In the genomic region with DNA sequence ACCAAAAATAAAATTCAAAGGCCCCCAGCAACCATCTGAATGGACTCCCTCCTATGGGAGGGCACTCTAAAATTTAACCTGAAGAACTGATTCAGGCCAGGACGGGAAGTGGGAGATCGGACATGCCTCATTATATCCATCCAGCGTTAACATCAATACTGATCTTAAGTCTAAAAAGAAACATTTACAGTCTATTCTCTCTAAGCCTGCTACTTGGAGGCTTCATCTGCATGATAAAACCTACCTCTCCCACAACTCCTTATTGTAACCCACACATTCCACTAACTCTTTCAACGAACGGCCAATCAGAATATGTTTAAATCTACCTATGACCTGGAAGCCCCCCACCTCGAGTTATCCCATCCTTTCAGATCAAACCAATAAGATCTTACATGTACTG, we compare ENCODE assay signal across 1 cellular context.
TF ChIP-seq lines count a peak whose summit lies in the region.

No MANE protein-coding gene starts in this region.

TF ChIP-seq in H1, 55 proteins besides CTCF, POLR2A, EP300 and RAD21:
- no peak for TF ChIP-seq HDAC6 (IDR thresholded peaks at IDR 0.05; ENCODE audit: low read depth, low read length)
- TF ChIP-seq ASH2L (IDR thresholded peaks at IDR 0.05; ENCODE audit: low read length), result peak; percentile 30
- TF ChIP-seq, protein P1, sequence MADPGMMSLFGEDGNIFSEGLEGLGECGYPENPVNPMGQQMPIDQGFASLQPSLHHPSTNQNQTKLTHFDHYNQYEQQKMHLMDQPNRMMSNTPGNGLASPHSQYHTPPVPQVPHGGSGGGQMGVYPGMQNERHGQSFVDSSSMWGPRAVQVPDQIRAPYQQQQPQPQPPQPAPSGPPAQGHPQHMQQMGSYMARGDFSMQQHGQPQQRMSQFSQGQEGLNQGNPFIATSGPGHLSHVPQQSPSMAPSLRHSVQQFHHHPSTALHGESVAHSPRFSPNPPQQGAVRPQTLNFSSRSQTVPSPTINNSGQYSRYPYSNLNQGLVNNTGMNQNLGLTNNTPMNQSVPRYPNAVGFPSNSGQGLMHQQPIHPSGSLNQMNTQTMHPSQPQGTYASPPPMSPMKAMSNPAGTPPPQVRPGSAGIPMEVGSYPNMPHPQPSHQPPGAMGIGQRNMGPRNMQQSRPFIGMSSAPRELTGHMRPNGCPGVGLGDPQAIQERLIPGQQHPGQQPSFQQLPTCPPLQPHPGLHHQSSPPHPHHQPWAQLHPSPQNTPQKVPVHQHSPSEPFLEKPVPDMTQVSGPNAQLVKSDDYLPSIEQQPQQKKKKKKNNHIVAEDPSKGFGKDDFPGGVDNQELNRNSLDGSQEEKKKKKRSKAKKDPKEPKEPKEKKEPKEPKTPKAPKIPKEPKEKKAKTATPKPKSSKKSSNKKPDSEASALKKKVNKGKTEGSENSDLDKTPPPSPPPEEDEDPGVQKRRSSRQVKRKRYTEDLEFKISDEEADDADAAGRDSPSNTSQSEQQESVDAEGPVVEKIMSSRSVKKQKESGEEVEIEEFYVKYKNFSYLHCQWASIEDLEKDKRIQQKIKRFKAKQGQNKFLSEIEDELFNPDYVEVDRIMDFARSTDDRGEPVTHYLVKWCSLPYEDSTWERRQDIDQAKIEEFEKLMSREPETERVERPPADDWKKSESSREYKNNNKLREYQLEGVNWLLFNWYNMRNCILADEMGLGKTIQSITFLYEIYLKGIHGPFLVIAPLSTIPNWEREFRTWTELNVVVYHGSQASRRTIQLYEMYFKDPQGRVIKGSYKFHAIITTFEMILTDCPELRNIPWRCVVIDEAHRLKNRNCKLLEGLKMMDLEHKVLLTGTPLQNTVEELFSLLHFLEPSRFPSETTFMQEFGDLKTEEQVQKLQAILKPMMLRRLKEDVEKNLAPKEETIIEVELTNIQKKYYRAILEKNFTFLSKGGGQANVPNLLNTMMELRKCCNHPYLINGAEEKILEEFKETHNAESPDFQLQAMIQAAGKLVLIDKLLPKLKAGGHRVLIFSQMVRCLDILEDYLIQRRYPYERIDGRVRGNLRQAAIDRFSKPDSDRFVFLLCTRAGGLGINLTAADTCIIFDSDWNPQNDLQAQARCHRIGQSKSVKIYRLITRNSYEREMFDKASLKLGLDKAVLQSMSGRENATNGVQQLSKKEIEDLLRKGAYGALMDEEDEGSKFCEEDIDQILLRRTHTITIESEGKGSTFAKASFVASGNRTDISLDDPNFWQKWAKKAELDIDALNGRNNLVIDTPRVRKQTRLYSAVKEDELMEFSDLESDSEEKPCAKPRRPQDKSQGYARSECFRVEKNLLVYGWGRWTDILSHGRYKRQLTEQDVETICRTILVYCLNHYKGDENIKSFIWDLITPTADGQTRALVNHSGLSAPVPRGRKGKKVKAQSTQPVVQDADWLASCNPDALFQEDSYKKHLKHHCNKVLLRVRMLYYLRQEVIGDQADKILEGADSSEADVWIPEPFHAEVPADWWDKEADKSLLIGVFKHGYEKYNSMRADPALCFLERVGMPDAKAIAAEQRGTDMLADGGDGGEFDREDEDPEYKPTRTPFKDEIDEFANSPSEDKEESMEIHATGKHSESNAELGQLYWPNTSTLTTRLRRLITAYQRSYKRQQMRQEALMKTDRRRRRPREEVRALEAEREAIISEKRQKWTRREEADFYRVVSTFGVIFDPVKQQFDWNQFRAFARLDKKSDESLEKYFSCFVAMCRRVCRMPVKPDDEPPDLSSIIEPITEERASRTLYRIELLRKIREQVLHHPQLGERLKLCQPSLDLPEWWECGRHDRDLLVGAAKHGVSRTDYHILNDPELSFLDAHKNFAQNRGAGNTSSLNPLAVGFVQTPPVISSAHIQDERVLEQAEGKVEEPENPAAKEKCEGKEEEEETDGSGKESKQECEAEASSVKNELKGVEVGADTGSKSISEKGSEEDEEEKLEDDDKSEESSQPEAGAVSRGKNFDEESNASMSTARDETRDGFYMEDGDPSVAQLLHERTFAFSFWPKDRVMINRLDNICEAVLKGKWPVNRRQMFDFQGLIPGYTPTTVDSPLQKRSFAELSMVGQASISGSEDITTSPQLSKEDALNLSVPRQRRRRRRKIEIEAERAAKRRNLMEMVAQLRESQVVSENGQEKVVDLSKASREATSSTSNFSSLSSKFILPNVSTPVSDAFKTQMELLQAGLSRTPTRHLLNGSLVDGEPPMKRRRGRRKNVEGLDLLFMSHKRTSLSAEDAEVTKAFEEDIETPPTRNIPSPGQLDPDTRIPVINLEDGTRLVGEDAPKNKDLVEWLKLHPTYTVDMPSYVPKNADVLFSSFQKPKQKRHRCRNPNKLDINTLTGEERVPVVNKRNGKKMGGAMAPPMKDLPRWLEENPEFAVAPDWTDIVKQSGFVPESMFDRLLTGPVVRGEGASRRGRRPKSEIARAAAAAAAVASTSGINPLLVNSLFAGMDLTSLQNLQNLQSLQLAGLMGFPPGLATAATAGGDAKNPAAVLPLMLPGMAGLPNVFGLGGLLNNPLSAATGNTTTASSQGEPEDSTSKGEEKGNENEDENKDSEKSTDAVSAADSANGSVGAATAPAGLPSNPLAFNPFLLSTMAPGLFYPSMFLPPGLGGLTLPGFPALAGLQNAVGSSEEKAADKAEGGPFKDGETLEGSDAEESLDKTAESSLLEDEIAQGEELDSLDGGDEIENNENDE (IDR thresholded peaks at IDR 0.05; ENCODE audit: insufficient replicate concordance, low read length), result peak; percentile 86
- TF ChIP-seq POU5F1 (IDR thresholded peaks at IDR 0.05; ENCODE audit: low read depth, low read length), result 0 out of 2 replicates have a peak, but pooled peaks have one; percentile 13
- no peak for TF ChIP-seq BACH1 (IDR thresholded peaks at IDR 0.05; ENCODE audit: low read length)
- TF ChIP-seq SP1 (IDR thresholded peaks at IDR 0.05; ENCODE audit: low read depth, low read length), result peak; percentile 35; the same call in 1 of the 2 replicates
- 0 out of 2 replicates have a peak, but pooled peaks have one; percentile 10 for TF ChIP-seq JUND (IDR thresholded peaks at IDR 0.05; ENCODE audit: low read length)
- peak; percentile 37; the same call in 1 of the 2 replicates for TF ChIP-seq TEAD4 (IDR thresholded peaks at IDR 0.05; ENCODE audit: low read depth, low read length)
